ENCODE assay signal across 8 cellular contexts in the genomic region with DNA sequence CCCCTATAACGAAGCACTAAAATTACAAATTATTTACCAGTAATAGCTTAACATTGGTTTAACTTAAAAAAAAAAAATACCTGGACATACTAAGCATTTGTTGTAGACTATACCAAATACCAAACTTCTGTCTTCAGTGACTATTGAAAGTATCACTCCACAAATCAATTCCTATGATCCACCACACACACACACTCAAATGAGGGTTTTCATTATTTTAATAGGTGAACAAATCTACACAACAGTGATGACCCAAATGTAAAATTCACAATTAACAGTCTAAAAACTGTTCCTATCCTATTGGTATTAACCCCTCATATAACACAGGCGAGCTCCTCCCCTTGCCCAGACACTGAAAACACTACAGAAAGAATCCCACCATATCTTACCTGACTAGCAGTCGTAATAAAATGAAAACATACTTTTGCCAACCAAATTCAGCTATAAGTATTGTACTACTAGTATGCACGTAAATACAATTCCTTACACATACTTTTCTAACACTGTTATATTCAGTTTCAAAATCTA. TPM values are rescaled to one million over a fixed set of nuclear protein-coding genes. Genes with fewer than 3 reads are reported as not detected.
A peak's percentile ranks its signal among the peaks of the same experiment; 100 is the strongest.
DNase-seq lines count a peak whose midpoint lies in the region; ATAC-seq, FAIRE-seq and TF ChIP-seq lines count a peak whose summit lies in the region.

No MANE protein-coding gene starts in this region.

- TF ChIP-seq CTCF in GM13977 (IDR thresholded peaks at IDR 0.05; ENCODE audit: extremely low read depth, insufficient read depth, missing control alignments) (no peak), endothelial cell (IDR thresholded peaks at IDR 0.05; ENCODE audit: unreplicated experiment) (no peak), parathyroid adenoma (IDR thresholded peaks at IDR 0.05) (no peak)

- peaks cover 30% of the 10 kb centered on the region for H3K79me2 ChIP-seq in parathyroid adenoma

- no peaks in the 10 kb centered on the region for H3K27me3 ChIP-seq in NT2/D1 (ENCODE audit: insufficient read depth, insufficient read length)
- no peaks in the 10 kb centered on the region for H3K27me3 ChIP-seq in parathyroid adenoma (ENCODE audit: control insufficient read depth, insufficient read depth, low read length)

- DNase-seq in GM13977 (ENCODE audit: low spot score) (peak; percentile 24), NT2/D1 (ENCODE audit: low read depth, low spot score) (no peak), endothelial cell (ENCODE audit: low spot score) (no peak), amygdala (lab: John Stamatoyannopoulos, UW) (no peak), frontal cortex (ENCODE audit: low spot score in 2 of 2) (no peak)

- peaks cover 15% of the 10 kb centered on the region for H3K27me3 Mint-ChIP-seq in endothelial cell (ENCODE audit: unreplicated experiment)

- H3K36me3 ChIP-seq in NT2/D1 (ENCODE audit: insufficient read depth, insufficient read length, low read length) (peaks cover 9% of the 10 kb centered on the region), parathyroid adenoma (ENCODE audit: control insufficient read depth, insufficient read depth, low read length) (no peaks in the 10 kb centered on the region)

- H3K4me1 ChIP-seq in NT2/D1 (ENCODE audit: insufficient read depth, insufficient read length): no peaks in the 10 kb centered on the region
- peaks cover 13% of the 10 kb centered on the region for H3K4me1 ChIP-seq in parathyroid adenoma

- peak overlapping the region; percentile 66 for H3K4me3 ChIP-seq in NT2/D1 (ENCODE audit: insufficient read length, low read depth)
- peak overlapping the region; percentile 73 for H3K4me3 ChIP-seq in parathyroid adenoma (ENCODE audit: low read depth, low read length)

- peak overlapping the region; percentile 98 for H3K4me3 Mint-ChIP-seq in endothelial cell (ENCODE audit: unreplicated experiment)

- in situ Hi-C loops in GM13977 (cut with MboI; ENCODE audit: low pct_unique_long_range_greater_than_20kb, low sequenced_read_pairs, unreplicated experiment): no loop called here

- ATAC-seq in HG03139 (IDR thresholded peaks at IDR 0.05; ENCODE audit: unreplicated experiment) (no peak), GM21786 (IDR thresholded peaks at IDR 0.05; ENCODE audit: unreplicated experiment) (no peak)

- H2AFZ ChIP-seq in parathyroid adenoma: peak overlapping the region; percentile 77

- H3K27ac ChIP-seq in parathyroid adenoma: peak overlapping the region; percentile 92

- peak overlapping the region; percentile 92 for H3K27ac Mint-ChIP-seq in endothelial cell (ENCODE audit: unreplicated experiment)

- peak overlapping the region; percentile 71 for H3K4me2 ChIP-seq in parathyroid adenoma (ENCODE audit: low read length)

- H3K9ac ChIP-seq in NT2/D1 (ENCODE audit: insufficient read length, low read depth): peak overlapping the region; percentile 88
- H3K9ac ChIP-seq in parathyroid adenoma: peak overlapping the region; percentile 65

- H3K36me3 Mint-ChIP-seq in endothelial cell (ENCODE audit: low read depth, unreplicated experiment): peaks cover 15% of the 10 kb centered on the region

- peaks cover 39% of the 10 kb centered on the region for H3K4me1 Mint-ChIP-seq in endothelial cell (ENCODE audit: unreplicated experiment)

- no peak for FAIRE-seq in frontal cortex (lab: Jason Lieb, UNC)

- H3K9me3 ChIP-seq in NT2/D1 (ENCODE audit: insufficient read depth, low read length) (no peaks in the 10 kb centered on the region), parathyroid adenoma (ENCODE audit: control insufficient read depth, low read length) (no peaks in the 10 kb centered on the region)

- no peaks in the 10 kb centered on the region for H3K9me3 Mint-ChIP-seq in endothelial cell (ENCODE audit: unreplicated experiment)

RNA-seq across cellular contexts. Expression of gene SP3, which starts 2.5 kb away (rescaled TPM):
- total RNA-seq in endothelial cell (ENCODE audit: unreplicated experiment) (76.2 TPM), frontal cortex (159 TPM)
